Comparison of ENCODE assay signal across 1 cellular context in genomic region chr17:75034236-75034908, GRCh38.
A peak's percentile ranks its signal among the peaks of the same experiment; 100 is the strongest.
TF ChIP-seq lines count a peak whose summit lies in the region.

No MANE protein-coding gene starts in this region.

TF ChIP-seq in HepG2, 621 proteins besides CTCF, POLR2A, EP300 and RAD21 (continued from another document and continues in another):
- TF ChIP-seq ZHX2 (IDR thresholded peaks at IDR 0.05; ENCODE audit: low read depth) (no peak; the same call in 1 of the 2 replicates), ZHX2 (CRISPR knock-in tag; IDR thresholded peaks at IDR 0.05; ENCODE audit: borderline replicate concordance) (peak; percentile 52), ATRX (CRISPR knock-in tag; IDR thresholded peaks at IDR 0.05; ENCODE audit: borderline replicate concordance) (0 out of 2 replicates have a peak, but pooled peaks have one; percentile 57), ZNF629 (CRISPR knock-in tag; conservative IDR thresholded peaks at IDR 0.05) (peak; percentile 92), ZSCAN29 (CRISPR knock-in tag; conservative IDR thresholded peaks at IDR 0.05) (peak; percentile 27; the same call in 1 of the 2 replicates), MYC (CRISPR knock-in tag; IDR thresholded peaks at IDR 0.05; ENCODE audit: borderline replicate concordance) (peak; percentile 95), CAMTA2 (CRISPR knock-in tag; IDR thresholded peaks at IDR 0.05; ENCODE audit: borderline replicate concordance) (no peak; the same call in none of the 2 replicates), ZNF710 (CRISPR knock-in tag; IDR thresholded peaks at IDR 0.05; ENCODE audit: borderline replicate concordance) (peak; percentile 49), HIC2 (CRISPR knock-in tag; IDR thresholded peaks at IDR 0.05; ENCODE audit: low read depth) (peak; percentile 65; the same call in 1 of the 2 replicates), CCAR2 (optimal IDR thresholded peaks at IDR 0.05; ENCODE audit: low read depth, low read length) (no peak), ZNF772 (CRISPR knock-in tag; IDR thresholded peaks at IDR 0.05) (peak; percentile 66; the same call in 1 of the 2 replicates), ZC3H4 (CRISPR knock-in tag; IDR thresholded peaks at IDR 0.05; ENCODE audit: borderline replicate concordance) (peak; percentile 49; the same call in 1 of the 2 replicates), SKI (IDR thresholded peaks at IDR 0.05; ENCODE audit: partially characterized antibody) (no peak), ZBTB33 (CRISPR knock-in tag; IDR thresholded peaks at IDR 0.05) (peak; percentile 71), ZNF704 (CRISPR knock-in tag; IDR thresholded peaks at IDR 0.05; ENCODE audit: borderline replicate concordance) (0 out of 2 replicates have a peak, but pooled peaks have one; percentile 82), GTF3A (CRISPR knock-in tag; conservative IDR thresholded peaks at IDR 0.05) (peak; percentile 100), SUZ12 (IDR thresholded peaks at IDR 0.05; ENCODE audit: low read depth, low read length) (no peak), PAX8 (CRISPR knock-in tag; IDR thresholded peaks at IDR 0.05; ENCODE audit: borderline replicate concordance) (peak; percentile 87; the same call in 1 of the 2 replicates), ATAD3A (CRISPR knock-in tag; IDR thresholded peaks at IDR 0.05) (0 out of 2 replicates have a peak, but pooled peaks have one; percentile 48), AFF4 (CRISPR knock-in tag; IDR thresholded peaks at IDR 0.05) (0 out of 2 replicates have a peak, but pooled peaks have one; percentile 31), SIN3A (IDR thresholded peaks at IDR 0.05; ENCODE audit: borderline replicate concordance, low read depth, low read length) (no peak), ZNF225 (CRISPR knock-in tag; IDR thresholded peaks at IDR 0.05) (peak; percentile 86; the same call in 1 of the 2 replicates), TAF1 (CRISPR knock-in tag; IDR thresholded peaks at IDR 0.05) (peak; percentile 47), ZNF530 (CRISPR knock-in tag; IDR thresholded peaks at IDR 0.05; ENCODE audit: low read depth) (no peak; the same call in 1 of the 2 replicates), ATF3 (CRISPR knock-in tag; IDR thresholded peaks at IDR 0.05) (peak; percentile 71), YY1 (IDR thresholded peaks at IDR 0.05; ENCODE audit: insufficient read depth, insufficient replicate concordance, low read depth, low read length) (peak; percentile 74), ZFP62 (CRISPR knock-in tag; IDR thresholded peaks at IDR 0.05) (no peak), ZNF512B (CRISPR knock-in tag; IDR thresholded peaks at IDR 0.05; ENCODE audit: borderline replicate concordance) (peak; percentile 72; the same call in 1 of the 2 replicates), ZNF280B (CRISPR knock-in tag; IDR thresholded peaks at IDR 0.05; ENCODE audit: borderline replicate concordance) (peak; percentile 76; the same call in 1 of the 2 replicates), ZNF20 (CRISPR knock-in tag; IDR thresholded peaks at IDR 0.05) (no peak), TP53 (CRISPR knock-in tag; conservative IDR thresholded peaks at IDR 0.05) (no peak), KDM4B (CRISPR knock-in tag; IDR thresholded peaks at IDR 0.05) (peak; percentile 88; the same call in 1 of the 2 replicates), KDM3A (CRISPR knock-in tag; IDR thresholded peaks at IDR 0.05; ENCODE audit: low read depth) (peak; percentile 18; the same call in 1 of the 2 replicates)
